ENCODE assay signal across 1 cellular context in the genomic region with DNA sequence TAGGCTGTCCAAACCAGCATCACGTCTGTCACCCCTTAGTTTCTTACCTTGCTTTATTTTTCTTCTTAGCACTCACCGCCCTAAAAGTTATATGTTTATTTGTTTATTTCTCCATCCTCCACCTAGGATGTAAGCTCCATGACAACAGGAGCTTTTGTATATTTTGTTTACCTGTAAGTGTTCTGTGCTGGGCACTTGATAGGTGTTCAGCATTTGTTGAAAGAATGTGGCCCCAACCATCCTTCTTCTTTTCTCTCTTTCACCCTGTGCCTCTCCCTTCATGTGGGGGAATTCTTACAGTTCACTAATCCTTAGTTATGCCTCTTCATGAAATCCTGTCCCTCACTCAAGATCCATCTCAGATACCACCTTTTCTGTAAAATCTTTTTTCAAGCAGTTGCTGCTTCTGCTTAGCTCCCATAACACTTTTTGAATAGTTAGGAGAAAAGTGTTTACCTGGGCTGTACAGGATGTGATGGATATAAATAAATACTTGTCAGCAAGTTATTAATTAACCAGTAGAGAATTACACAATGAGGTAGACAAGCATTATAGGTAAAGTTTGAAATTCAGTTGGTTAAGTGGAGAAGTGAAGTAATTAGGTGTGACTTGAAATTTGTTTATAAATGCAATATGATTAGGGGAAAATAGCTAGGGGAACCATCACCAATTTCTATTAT.
TF ChIP-seq lines count a peak whose summit lies in the region.

No MANE protein-coding gene starts in this region.

TF ChIP-seq in H1, 55 proteins besides CTCF, POLR2A, EP300 and RAD21:
- no peak for TF ChIP-seq PHF8 (conservative IDR thresholded peaks at IDR 0.05; ENCODE audit: low read depth, low read length)
- TF ChIP-seq HDAC6 (IDR thresholded peaks at IDR 0.05; ENCODE audit: low read depth, low read length), result no peak
- no peak for TF ChIP-seq TAF7 (optimal IDR thresholded peaks at IDR 0.05; ENCODE audit: borderline replicate concordance, low read depth, low read length)
